Comparison of ENCODE assay signal across 8 cellular contexts in genomic region chr1:145424612-145425435, GRCh38. TPM values are rescaled to one million over a fixed set of nuclear protein-coding genes. Genes with fewer than 3 reads are reported as not detected.
DNase-seq lines count a peak whose midpoint lies in the region; ATAC-seq, FAIRE-seq and TF ChIP-seq lines count a peak whose summit lies in the region.
"Not testable (repeated sequence)": the region's sequence is repeated elsewhere in the genome, so short reads cannot be mapped to it uniquely, and the experiment has no call there.

No MANE protein-coding gene starts in this region.

- 0 out of 2 replicates have a peak, but pooled peaks have one; percentile 14 for TF ChIP-seq POLR2A in H54 (IDR thresholded peaks at IDR 0.05; ENCODE audit: low read depth, low read length)

- not testable (repeated sequence) for H3K36me3 Mint-ChIP-seq in T-helper 2 cell treated with Interferon-gamma antibody and Interleukin-4, amounts not matched to agents 5 μg/mL and 100 μg/mL, for 36 hours (ENCODE audit: low read depth)

- WGBS in heart right ventricle, 2 donors = 1 to 2% methylated on average over 35 to 38 of the region's 59 CpGs

- H3K27ac ChIP-seq in heart right ventricle = peak overlapping the region in 7 of 10 donors; percentile 41 to 66 (median 48)
- H3K27ac ChIP-seq in thoracic aorta = not testable (repeated sequence)

- peaks cover 12% of the 10 kb centered on the region for H3K9me3 Mint-ChIP-seq in T-helper 2 cell treated with Interferon-gamma antibody and Interleukin-4, amounts not matched to agents 5 μg/mL and 100 μg/mL, for 36 hours

- peaks cover 0 to 12% (median 5%) of the 10 kb centered on the region in 11 donors for H3K9me3 ChIP-seq in heart right ventricle
- not testable (repeated sequence) for H3K9me3 ChIP-seq in thoracic aorta

- peak overlapping the region; percentile 37 to 78 (median 71) for H3K4me3 ChIP-seq in heart right ventricle
- peak overlapping the region; percentile 90 for H3K4me3 ChIP-seq in thoracic aorta

- H3K27ac Mint-ChIP-seq in T-helper 2 cell treated with Interferon-gamma antibody and Interleukin-4, amounts not matched to agents 5 μg/mL and 100 μg/mL, for 36 hours = not testable (repeated sequence)

- not testable (repeated sequence) for H3K36me3 ChIP-seq in heart right ventricle, thoracic aorta

- H3K4me1 Mint-ChIP-seq in T-helper 2 cell treated with Interferon-gamma antibody and Interleukin-4, amounts not matched to agents 5 μg/mL and 100 μg/mL, for 36 hours (ENCODE audit: low read depth) = not testable (repeated sequence)

- intact Hi-C loops in heart right ventricle (cut with DNase I) = not testable (repeated sequence)

- peak; percentile 36 for DNase-seq in GM03348 (ENCODE audit: low spot score)
- peak; percentile 36 for DNase-seq in H54 (ENCODE audit: insufficient read length, low spot score)
- DNase-seq in HT1080 (ENCODE audit: low read depth) = peak; percentile 72
- DNase-seq in T-helper 2 cell treated with Interferon-gamma antibody and Interleukin-4, amounts not matched to agents 5 μg/mL and 100 μg/mL, for 36 hours (ENCODE audit: low spot score) = peak; percentile 38
- peak; percentile 37 for DNase-seq in amniotic epithelial cell (ENCODE audit: low read depth)
- DNase-seq in heart right ventricle; thoracic aorta (ENCODE audit: low spot score): not testable (repeated sequence)
- DNase-seq in non-pigmented ciliary epithelial cell (ENCODE audit: low read depth) = peak; percentile 15

- ATAC-seq in heart right ventricle (peak; percentile 85 to 92 (median 90)), thoracic aorta (ENCODE audit: insufficient number of reproducible peaks, low FRiP score, low read depth) (peak; percentile 43)

- peaks cover 0 to 39% (median 31%) of the 10 kb centered on the region in 7 donors for H3K27me3 ChIP-seq in heart right ventricle
- not testable (repeated sequence) for H3K27me3 ChIP-seq in thoracic aorta (replicated peaks; ENCODE audit: insufficient read depth)

- not testable (repeated sequence) for FAIRE-seq in H54 (lab: Jason Lieb, UNC)

- peak overlapping the region; percentile 94 for H3K4me3 Mint-ChIP-seq in T-helper 2 cell treated with Interferon-gamma antibody and Interleukin-4, amounts not matched to agents 5 μg/mL and 100 μg/mL, for 36 hours

- TF ChIP-seq CTCF in heart right ventricle (IDR thresholded peaks at IDR 0.05); thoracic aorta (IDR thresholded peaks at IDR 0.05): not testable (repeated sequence)

- H3K27me3 Mint-ChIP-seq in T-helper 2 cell treated with Interferon-gamma antibody and Interleukin-4, amounts not matched to agents 5 μg/mL and 100 μg/mL, for 36 hours (ENCODE audit: low read depth) = peaks cover 33% of the 10 kb centered on the region

- H3K4me1 ChIP-seq in heart right ventricle = peaks cover 0 to 15% (median 5%) of the 10 kb centered on the region in 9 donors
- not testable (repeated sequence) for H3K4me1 ChIP-seq in thoracic aorta (ENCODE audit: control insufficient read depth in 1 of 2, low read depth in 2 of 2)

RNA-seq across cellular contexts. Expression of gene NBPF20, which starts 0.6 kb away (rescaled TPM):
- 1.5 and 2.0 TPM in 2 replicates for total RNA-seq in HT1080 (2014; rRNA removed; shearing (Covaris generic))
- polyA plus RNA-seq in HT1080 (2015; cell fraction: cytosol; rRNA removed) = 0.53 and 0.65 TPM in 2 replicates
- 2.0 and 2.3 TPM in 2 replicates for polyA plus RNA-seq in HT1080 (2015; cell fraction: nucleus; rRNA removed)
- total RNA-seq in heart right ventricle = 1 to 10 TPM in 4 of 10 donors, under 1 TPM in 6; 0.38 to 1.2 (median 0.99) TPM
- under 1 TPM; 0.66 to 0.80 TPM for polyA plus RNA-seq in heart right ventricle
- 1 to 10 TPM; 2.4 to 6.0 TPM for total RNA-seq in thoracic aorta
